ENCODE assay signal across 33 cellular contexts in genomic region chr6:150992279-150992678, GRCh38.
"Had no signal": no experiment of that assay in that cellular context is flagged by ENCODE, and none has a peak within 500 bp of the region (broad histone marks: within the 10 kb centered on the region; RNA-seq: fewer than 3 reads in every experiment).

No MANE protein-coding gene starts in this region.

- H3K27ac Mint-ChIP-seq: activated CD4-positive, alpha-beta memory T cell treated with anti-CD3 and anti-CD28 coated beads for 36 hours; activated CD4-positive, alpha-beta T cell treated with anti-CD3 and anti-CD28 coated beads, Interleukin-2, amount 10 ng/mL, durations not matched to agents 7 days and 5 days; activated naive CD4-positive, alpha-beta T cell treated with anti-CD3 and anti-CD28 coated beads, Interleukin-2, amount 10 ng/mL, durations not matched to agents 7 days and 5 days; activated naive CD8-positive, alpha-beta T cell treated with anti-CD3 and anti-CD28 coated beads for 36 hours; activated T-helper 1 cell treated with anti-CD3 and anti-CD28 coated beads, Interleukin-12 subunit alpha, Interleukin-12 subunit beta, Interleukin-2, Interleukin-4 antibody, amounts not matched to agents 30 ng/mL and 10 ng/mL and 1 ng/mL, durations not matched to agents 14 hours and 24 hours and 36 hours had no signal

- H3K4me3 ChIP-seq: PC-9 had no signal

- H3K27ac ChIP-seq: brain microvascular endothelial cell, PC-9, WERI-Rb-1 had no signal

- H3K36me3 ChIP-seq: WERI-Rb-1 had no signal

- H2AFZ ChIP-seq: PC-9 had no signal

- DNase-seq: activated CD4-positive, alpha-beta memory T cell treated with anti-CD3 and anti-CD28 coated beads for 36 hours; activated CD4-positive, alpha-beta T cell treated with anti-CD3 and anti-CD28 coated beads, Interleukin-2, amount 10 ng/mL, durations not matched to agents 7 days and 5 days; activated CD8-positive, alpha-beta memory T cell treated with anti-CD3 and anti-CD28 coated beads, Interleukin-2, amount 50 U/mL, for 4 hours; activated effector memory CD4-positive, alpha-beta T cell treated with Interleukin-2 at 50 U/mL for 16 hours; activated naive CD4-positive, alpha-beta T cell treated with anti-CD3 and anti-CD28 coated beads, Interleukin-2, amount 10 ng/mL, durations not matched to agents 7 days and 5 days; activated naive CD8-positive, alpha-beta T cell treated with anti-CD3 and anti-CD28 coated beads for 36 hours; activated T-cell treated with anti-CD3 and anti-CD28 coated beads for 4 hours; activated T-cell treated with anti-CD3 and anti-CD28 coated beads, Interleukin-2, amount 50 U/mL, for 4 hours; amniotic stem cell; aorta; brain microvascular endothelial cell; central memory CD4-positive, alpha-beta T cell; Kasumi-1; KG1; MM.1S; MV-4-11; NCI-H1092; NCI-H146; NCI-H187; NCI-H2029 treated with DMSO at 0.1 percent for 48 hours; NCI-H2107; NCI-H2171; NCI-H510A; NCI-H526; NCI-H748 treated with DMSO at 0.1 percent for 48 hours; NK-92 treated with Interleukin-12 subunit alpha and Interleukin-12 subunit beta, amount 100 ng/mL, for 24 hours; PC-9; Right ventricle myocardium superior; SW 1271; T-helper 1 cell; T1000; WERI-Rb-1 had no signal

- H3K4me2 ChIP-seq: PC-9 had no signal

- H3K9me3 Mint-ChIP-seq: activated CD4-positive, alpha-beta T cell treated with anti-CD3 and anti-CD28 coated beads, Interleukin-2, amount 10 ng/mL, durations not matched to agents 7 days and 5 days; activated naive CD8-positive, alpha-beta T cell treated with anti-CD3 and anti-CD28 coated beads for 36 hours; activated T-cell treated with anti-CD3 and anti-CD28 coated beads, Interleukin-2, amount 50 U/mL, for 4 hours had no signal

- H3K27me3 ChIP-seq: brain microvascular endothelial cell had no signal

- H3K27me3 Mint-ChIP-seq: activated CD4-positive, alpha-beta memory T cell treated with anti-CD3 and anti-CD28 coated beads for 36 hours; activated CD4-positive, alpha-beta T cell treated with anti-CD3 and anti-CD28 coated beads, Interleukin-2, amount 10 ng/mL, durations not matched to agents 7 days and 5 days; activated naive CD4-positive, alpha-beta T cell treated with anti-CD3 and anti-CD28 coated beads, Interleukin-2, amount 10 ng/mL, durations not matched to agents 7 days and 5 days; activated naive CD8-positive, alpha-beta T cell treated with anti-CD3 and anti-CD28 coated beads for 36 hours had no signal

- ATAC-seq: activated T-cell treated with anti-CD3 and anti-CD28 coated beads, Interleukin-2, amount 50 U/mL, for 4 hours had no signal

- H3K4me3 Mint-ChIP-seq: activated CD4-positive, alpha-beta memory T cell treated with anti-CD3 and anti-CD28 coated beads for 36 hours; activated CD4-positive, alpha-beta T cell treated with anti-CD3 and anti-CD28 coated beads, Interleukin-2, amount 10 ng/mL, durations not matched to agents 7 days and 5 days; activated naive CD4-positive, alpha-beta T cell treated with anti-CD3 and anti-CD28 coated beads, Interleukin-2, amount 10 ng/mL, durations not matched to agents 7 days and 5 days; activated naive CD8-positive, alpha-beta T cell treated with anti-CD3 and anti-CD28 coated beads for 36 hours; activated T-cell treated with anti-CD3 and anti-CD28 coated beads, Interleukin-2, amount 50 U/mL, for 4 hours; activated T-helper 1 cell treated with anti-CD3 and anti-CD28 coated beads, Interleukin-12 subunit alpha, Interleukin-12 subunit beta, Interleukin-2, Interleukin-4 antibody, amounts not matched to agents 30 ng/mL and 10 ng/mL and 1 ng/mL, durations not matched to agents 14 hours and 24 hours and 36 hours had no signal
